9 cellular contexts compared by ENCODE assay signal in the genomic region with DNA sequence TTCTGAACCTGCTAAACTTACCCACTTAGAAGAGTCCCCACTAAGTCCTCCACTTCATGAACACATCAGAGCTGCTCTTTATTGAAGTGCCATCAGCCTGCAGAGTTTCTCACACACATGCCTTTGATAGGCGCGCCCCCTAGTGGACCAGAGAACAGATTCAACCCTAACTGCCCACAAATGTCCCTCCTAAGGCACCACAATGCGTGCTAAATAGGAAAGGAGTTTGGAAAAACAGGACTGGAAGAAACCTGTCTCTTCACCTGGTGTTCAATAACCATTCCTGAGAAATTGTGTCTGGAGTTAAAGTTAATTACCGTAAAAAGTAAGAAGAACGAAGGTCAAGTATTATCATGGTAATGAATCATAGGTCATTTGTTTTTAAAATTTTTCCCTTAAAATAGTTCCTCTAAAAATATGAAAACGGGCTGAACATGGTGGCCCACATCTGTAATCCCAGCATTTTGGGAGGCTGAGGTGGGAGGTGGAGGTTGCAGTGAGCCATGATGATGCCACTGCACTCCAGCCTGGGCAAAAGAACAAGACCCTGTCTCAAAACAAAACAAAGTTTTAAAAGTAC.
DNase-seq lines count a peak whose midpoint lies in the region; ATAC-seq and TF ChIP-seq lines count a peak whose summit lies in the region.
"Had no signal": no experiment of that assay in that cellular context is flagged by ENCODE, and none has a peak within 500 bp of the region (broad histone marks: within the 10 kb centered on the region; RNA-seq: fewer than 3 reads in every experiment).

No MANE protein-coding gene starts in this region.

- H3K9me3 Mint-ChIP-seq in effector memory CD8-positive, alpha-beta T cell = no peaks in the 10 kb centered on the region
- H3K9me3 Mint-ChIP-seq: dendritic cell treated with granulocyte-macrophage colony-stimulating factor and Interleukin-4, amounts not matched to agents 40 ng/mL and 50 ng/mL, for 4 days had no signal

- H3K4ac ChIP-seq in mesendoderm (ENCODE audit: low read depth, low read length) = no peak overlapping the region

- H3K4me1 ChIP-seq in DND-41 (ENCODE audit: insufficient read depth, low read length) = no peaks in the 10 kb centered on the region
- H3K4me1 ChIP-seq in mesendoderm (ENCODE audit: control insufficient read depth, low read depth, low read length) = no peaks in the 10 kb centered on the region

- H2BK5ac ChIP-seq in mesendoderm (ENCODE audit: low read length) = no peak overlapping the region

- ATAC-seq in DND-41 (ENCODE audit: insufficient read depth, low read depth) (peak; percentile 98), HG02981 (IDR thresholded peaks at IDR 0.05; ENCODE audit: unreplicated experiment) (peak; percentile 68), GM18520 (IDR thresholded peaks at IDR 0.05; ENCODE audit: unreplicated experiment) (no peak)
- ATAC-seq in effector memory CD8-positive, alpha-beta T cell (replicated peaks) = peak; percentile 85

- no peak overlapping the region for H4K8ac ChIP-seq in mesendoderm (ENCODE audit: low read depth, low read length)

- H3K79me2 ChIP-seq in DND-41 (ENCODE audit: insufficient read depth, low read length) = no peaks in the 10 kb centered on the region
- H3K79me2 ChIP-seq in mesendoderm (ENCODE audit: control insufficient read depth, insufficient read depth, low read length) = no peaks in the 10 kb centered on the region

- H3K27ac Mint-ChIP-seq in effector memory CD8-positive, alpha-beta T cell = no peak overlapping the region
- H3K27ac Mint-ChIP-seq: dendritic cell treated with granulocyte-macrophage colony-stimulating factor and Interleukin-4, amounts not matched to agents 40 ng/mL and 50 ng/mL, for 4 days had no signal

- no peak overlapping the region for H2BK120ac ChIP-seq in mesendoderm (ENCODE audit: low read depth, low read length)

- H4K20me1 ChIP-seq in DND-41 (ENCODE audit: insufficient read depth, low read length) = peaks cover 3% of the 10 kb centered on the region; the same call in 1 of the 2 replicates

- no CpG with 5 or more reads among the region's 6 CpGs for WGBS in mesendoderm (ENCODE audit: extremely low coverage, insufficient coverage, low lambda C conversion rate)

- H3K36me3 Mint-ChIP-seq in effector memory CD8-positive, alpha-beta T cell (ENCODE audit: insufficient read depth) = peaks cover 14% of the 10 kb centered on the region

- no peak overlapping the region for H3K56ac ChIP-seq in mesendoderm (ENCODE audit: low read length)

- H3K9ac ChIP-seq in DND-41 (ENCODE audit: low read depth, low read length) (no peak overlapping the region), mesendoderm (ENCODE audit: low read length) (no peak overlapping the region)

- H3K9me3 ChIP-seq in DND-41 (ENCODE audit: insufficient read depth, low read length, severe bottlenecking) = no peaks in the 10 kb centered on the region

- peaks cover 14% of the 10 kb centered on the region; the same call in 1 of the 2 replicates for H3K36me3 ChIP-seq in DND-41 (ENCODE audit: insufficient read depth, low read length)
- H3K36me3 ChIP-seq in mesendoderm (ENCODE audit: control insufficient read depth, insufficient read depth, low read length) = no peaks in the 10 kb centered on the region

- no peaks in the 10 kb centered on the region for H3K27me3 ChIP-seq in DND-41 (ENCODE audit: insufficient read depth, low read length, poor library complexity)
- H3K27me3 ChIP-seq in mesendoderm (ENCODE audit: insufficient read depth, low read length, poor library complexity) = no peaks in the 10 kb centered on the region

- no peaks in the 10 kb centered on the region for H3K79me1 ChIP-seq in mesendoderm (ENCODE audit: low read length)

- H3K27ac ChIP-seq in DND-41 (ENCODE audit: low read length) = no peak overlapping the region
- H3K27ac ChIP-seq in mesendoderm (ENCODE audit: low read depth, low read length) = no peak overlapping the region

- peak; percentile 91 for TF ChIP-seq CTCF in DND-41 (IDR thresholded peaks at IDR 0.05; ENCODE audit: borderline replicate concordance, extremely low read depth, low read length, poor library complexity, severe bottlenecking)

- no peak overlapping the region for H2AFZ ChIP-seq in DND-41 (ENCODE audit: low read depth, low read length)

- no peak overlapping the region for H3K23ac ChIP-seq in mesendoderm (ENCODE audit: low read length)

- DNase-seq in DND-41 (peak; percentile 76), NCI-H69 (lab: John Stamatoyannopoulos, UW) (peak; percentile 90), mesendoderm (peak; percentile 83)
- DNase-seq in activated CD8-positive, alpha-beta memory T cell treated with anti-CD3 and anti-CD28 coated beads for 1 hour (ENCODE audit: extremely low read depth in 1 of 2, low read depth in 1 of 2) = peak; percentile 34 to 58
- DNase-seq in effector memory CD8-positive, alpha-beta T cell = peak; percentile 68 to 77 (median 76)
- DNase-seq in stimulated activated CD8-positive, alpha-beta memory T cell treated with anti-CD3 and anti-CD28 coated beads, Interleukin-2, amount 100 ng/mL, for 1 hour (ENCODE audit: low read depth in 2 of 2) = peak; percentile 55 to 62

- H3K4me2 ChIP-seq in DND-41 (ENCODE audit: insufficient read depth, low read length) (no peak overlapping the region), mesendoderm (ENCODE audit: low read length) (no peak overlapping the region)

- no peak overlapping the region for H2BK15ac ChIP-seq in mesendoderm (replicated peaks; ENCODE audit: low read depth)

- H3K4me3 Mint-ChIP-seq in effector memory CD8-positive, alpha-beta T cell = no peak overlapping the region
- H3K4me3 Mint-ChIP-seq: dendritic cell treated with granulocyte-macrophage colony-stimulating factor and Interleukin-4, amounts not matched to agents 40 ng/mL and 50 ng/mL, for 4 days had no signal

- H4K5ac ChIP-seq in mesendoderm (ENCODE audit: low read length) = no peak overlapping the region

- no peaks in the 10 kb centered on the region for H3K27me3 Mint-ChIP-seq in effector memory CD8-positive, alpha-beta T cell
- H3K27me3 Mint-ChIP-seq: dendritic cell treated with granulocyte-macrophage colony-stimulating factor and Interleukin-4, amounts not matched to agents 40 ng/mL and 50 ng/mL, for 4 days had no signal

- H2AK5ac ChIP-seq in mesendoderm (ENCODE audit: low read length) = no peak overlapping the region

- H3K18ac ChIP-seq in mesendoderm (ENCODE audit: low read length) = no peak overlapping the region

- no peak overlapping the region for H3K4me3 ChIP-seq in DND-41 (ENCODE audit: low read depth in 1 of 2, low read length in 2 of 2)
- no peak overlapping the region for H3K4me3 ChIP-seq in mesendoderm (ENCODE audit: low read length)

- peaks cover 0 to 6% of the 10 kb centered on the region in 2 donors for H3K4me1 Mint-ChIP-seq in effector memory CD8-positive, alpha-beta T cell (ENCODE audit: low read depth in 2 of 2)
